Comparison of ENCODE assay signal across 17 cellular contexts in the genomic region with DNA sequence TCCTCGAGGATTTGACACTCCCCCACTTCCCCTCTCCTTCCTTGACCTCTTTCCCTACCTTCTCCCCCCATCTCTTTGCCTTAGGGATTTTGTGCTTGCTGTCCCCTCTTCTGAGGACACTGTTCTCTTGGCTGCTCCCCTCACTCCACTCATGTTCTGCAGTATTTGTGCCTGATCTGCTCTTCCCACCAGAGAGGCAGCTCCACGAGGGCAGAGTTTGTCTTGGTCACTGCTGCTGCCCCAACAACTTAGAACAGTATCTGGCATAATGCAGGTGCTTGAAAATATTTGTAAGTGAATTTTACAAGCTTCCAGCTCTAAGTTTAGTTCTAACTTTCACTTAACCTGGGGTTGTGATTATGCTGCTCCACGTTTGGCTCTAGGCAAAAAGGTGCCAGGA. TPM values are rescaled to one million over a fixed set of nuclear protein-coding genes. Genes with fewer than 3 reads are reported as not detected.
DNase-seq lines count a peak whose midpoint lies in the region; ATAC-seq and TF ChIP-seq lines count a peak whose summit lies in the region.
"Had no signal": no experiment of that assay in that cellular context is flagged by ENCODE, and none has a peak within 500 bp of the region (broad histone marks: within the 10 kb centered on the region; RNA-seq: fewer than 3 reads in every experiment).

No MANE protein-coding gene starts in this region.

- POLR2A ChIA-PET in T-cell (lab: Charles Lee), result interaction anchor here in 1 of 2 donors (0.6 to 1.0 kb wide), 3 partner anchors 9 to 25 kb away, joined by 3 to 7 read pairs (median 3); no protein-coding TSS in a partner anchor

- TF ChIP-seq CTCF in omental fat pad (IDR thresholded peaks at IDR 0.05), result no peak

- ATAC-seq in activated T-cell treated with anti-CD3 and anti-CD28 coated beads, Interleukin-2, amount 50 U/mL, for 4 hours, result no peak
- ATAC-seq in T-cell (replicated peaks in 1 of 4) (no peak), omental fat pad (ENCODE audit: low FRiP score) (no peak)

- H3K4me1 Mint-ChIP-seq in activated T-cell treated with anti-CD3 and anti-CD28 coated beads, Interleukin-2, amount 50 U/mL, for 4 hours (ENCODE audit: low read depth), result peaks cover 81% of the 10 kb centered on the region
- H3K4me1 Mint-ChIP-seq in T-cell (peaks cover 88 to 93% (median 89%) of the 10 kb centered on the region in 3 donors), immature natural killer cell (peaks cover 61 to 82% of the 10 kb centered on the region in 2 donors)

- intact Hi-C loops in cardiac septum (cut with DNase I), result loop anchor here (5.0 kb wide), 1 partner anchor 80 kb away; no protein-coding TSS in a partner anchor

- no peaks in the 10 kb centered on the region for H3K9me3 Mint-ChIP-seq in activated T-cell treated with anti-CD3 and anti-CD28 coated beads, Interleukin-2, amount 50 U/mL, for 4 hours
- H3K9me3 Mint-ChIP-seq in T-cell, result no peaks in the 10 kb centered on the region
- no peaks in the 10 kb centered on the region for H3K9me3 Mint-ChIP-seq in immature natural killer cell
- H3K9me3 Mint-ChIP-seq: HFFc6 had no signal

- peaks cover 10% of the 10 kb centered on the region for H3K36me3 Mint-ChIP-seq in activated T-cell treated with anti-CD3 and anti-CD28 coated beads, Interleukin-2, amount 50 U/mL, for 4 hours (ENCODE audit: insufficient read depth)
- H3K36me3 Mint-ChIP-seq in T-cell (peaks cover 5% of the 10 kb centered on the region), immature natural killer cell (peaks cover 0 to 10% (median 0%) of the 10 kb centered on the region in 3 donors)

- no peak for DNase-seq in activated T-cell treated with anti-CD3 and anti-CD28 coated beads, Interleukin-2, amount 50 U/mL, for 4 hours
- DNase-seq in activated T-cell treated with anti-CD3 and anti-CD28 coated beads for 4 hours (no peak), T-cell (no peak), immature natural killer cell (no peak), substantia nigra (lab: John Stamatoyannopoulos, UW) (no peak), omental fat pad (ENCODE audit: low spot score) (no peak), SHP77 treated with DMSO at 0.1 percent for 48 hours (lab: John Stamatoyannopoulos, UW) (no peak), cardiac septum (ENCODE audit: low spot score) (no peak)
- DNase-seq: DMS 273 treated with DMSO at 0.1 percent for 48 hours; foreskin melanocyte; HFFc6; mesendoderm; NCI-H2081; ovary; SJCRH30; stimulated activated CD4-positive, alpha-beta T cell treated with anti-CD3 and anti-CD28 coated beads, Interleukin-12 subunit alpha, Interleukin-12 subunit beta, amount 100 ng/mL, for 4 hours; testis had no signal

- peak overlapping the region; percentile 40 for H3K27ac ChIP-seq in substantia nigra (ENCODE audit: low read depth, low read length, poor library complexity, severe bottlenecking)
- H3K27ac ChIP-seq: ovary, SJCRH30, testis had no signal

- CTCF ChIA-PET in T-cell (lab: Charles Lee), result interaction anchor here in 1 of 2 donors (1.6 to 4.2 kb wide), 5 partner anchors 10 to 80 kb away, joined by 5 to 29 read pairs (median 9); partner anchors contain the start of gene WIPF1

- H3K27ac Mint-ChIP-seq in T-cell (peak overlapping the region; percentile 92 to 95), immature natural killer cell (peak overlapping the region in 5 of 6 donors; percentile 35 to 86 (median 57))
- H3K27ac Mint-ChIP-seq: HFFc6 had no signal

- H3K27me3 Mint-ChIP-seq in activated T-cell treated with anti-CD3 and anti-CD28 coated beads, Interleukin-2, amount 50 U/mL, for 4 hours (ENCODE audit: low read depth), result no peaks in the 10 kb centered on the region
- H3K27me3 Mint-ChIP-seq in T-cell (no peaks in the 10 kb centered on the region), immature natural killer cell (ENCODE audit: low read depth in 3 of 3) (peaks cover 0 to 2% (median 1%) of the 10 kb centered on the region in 3 donors)

- peak overlapping the region; percentile 44 for H3K4me3 Mint-ChIP-seq in activated T-cell treated with anti-CD3 and anti-CD28 coated beads, Interleukin-2, amount 50 U/mL, for 4 hours
- H3K4me3 Mint-ChIP-seq in T-cell (peak overlapping the region in 2 of 3 donors; percentile 15 to 24), immature natural killer cell (no peak overlapping the region)
- H3K4me3 Mint-ChIP-seq: HFFc6 had no signal

RNA-seq across cellular contexts. Expression of gene WIPF1, which starts 10.0 kb away (rescaled TPM):
- total RNA-seq in activated T-cell treated with anti-CD3 and anti-CD28 coated beads, Interleukin-2, amount 50 U/mL, for 4 hours, result 100 to 1,000 TPM in 2 of 3 donors, 10 to 100 TPM in 1; 95.1 to 122 (median 101) TPM
- 100 to 1,000 TPM; 349 to 412 (median 372) TPM for total RNA-seq in T-cell
- polyA plus RNA-seq in immature natural killer cell, result 100 to 1,000 TPM in 2 of 3 donors, 10 to 100 TPM in 1; 93.7 to 252 (median 131) TPM
- 10 to 100 TPM; 20.9 to 60.1 (median 43.3) TPM for total RNA-seq in omental fat pad
- 20.9 TPM for total RNA-seq in cardiac septum

Comparison
In these comparisons a context has a peak if more than half of its experiments do, and no peak if none do; other contexts are left out.
1. H3K4me3 Mint-ChIP-seq: peak in activated T-cell treated with anti-CD3 and anti-CD28 coated beads, Interleukin-2, amount 50 U/mL, for 4 hours (single experiment) and T-cell (2 of 3); none in immature natural killer cell (0 of 5).